ENCODE assay signal across 30 cellular contexts in genomic region chr11:19458231-19458630, GRCh38.
"Had no signal": no experiment of that assay in that cellular context is flagged by ENCODE, and none has a peak within 500 bp of the region (broad histone marks: within the 10 kb centered on the region; RNA-seq: fewer than 3 reads in every experiment).

No MANE protein-coding gene starts in this region.

- ATAC-seq: activated CD4-positive, alpha-beta T cell treated with anti-CD3 and anti-CD28 coated beads for 36 hours; activated CD8-positive, alpha-beta memory T cell treated with anti-CD3 and anti-CD28 coated beads, Interleukin-2, amount 10 ng/mL, durations not matched to agents 7 days and 5 days; activated CD8-positive, alpha-beta T cell treated with anti-CD3 and anti-CD28 coated beads, Interleukin-2, amount 10 ng/mL, durations not matched to agents 7 days and 5 days; activated naive CD8-positive, alpha-beta T cell treated with anti-CD3 and anti-CD28 coated beads, Interleukin-2, amount 50 U/mL, for 24 hours; body of pancreas; esophagus mucosa; gastroesophageal sphincter; heart right ventricle; T-helper 17 cell had no signal

- FAIRE-seq: colon had no signal

- H3K4me3 ChIP-seq: adrenal gland, body of pancreas, gastroesophageal sphincter, heart right ventricle had no signal

- DNase-seq: activated CD4-positive, alpha-beta memory T cell treated with anti-CD3 and anti-CD28 coated beads for 36 hours; activated CD4-positive, alpha-beta T cell treated with anti-CD3 and anti-CD28 coated beads for 36 hours; activated CD4-positive, alpha-beta T cell treated with anti-CD3 and anti-CD28 coated beads, Interleukin-2, amount 10 ng/mL, durations not matched to agents 24 days and 14 days; activated CD4-positive, CD25-positive, alpha-beta regulatory T cell; activated CD4-positive, CD25-positive, alpha-beta regulatory T cell treated with anti-CD3 and anti-CD28 coated beads, Interleukin-2, amount 50 U/mL, for 72 hours; activated CD8-positive, alpha-beta memory T cell treated with anti-CD3 and anti-CD28 coated beads, Interleukin-2, amount 10 ng/mL, durations not matched to agents 7 days and 5 days; activated CD8-positive, alpha-beta memory T cell treated with anti-CD3 and anti-CD28 coated beads, Interleukin-2, amount 50 U/mL, for 4 hours; activated CD8-positive, alpha-beta T cell treated with anti-CD3 and anti-CD28 coated beads, Interleukin-2, amount 10 ng/mL, durations not matched to agents 7 days and 5 days; activated effector memory CD4-positive, alpha-beta T cell treated with anti-CD3 and anti-CD28 coated beads, Interleukin-2, amount 50 U/mL, for 16 hours; activated naive CD4-positive, alpha-beta T cell treated with anti-CD3 and anti-CD28 coated beads for 36 hours; activated naive CD8-positive, alpha-beta T cell treated with anti-CD3 and anti-CD28 coated beads for 36 hours; activated naive CD8-positive, alpha-beta T cell treated with anti-CD3 and anti-CD28 coated beads, Interleukin-2, amount 50 U/mL, for 24 hours; activated T-cell treated with anti-CD3 and anti-CD28 coated beads, Interleukin-2, amount 50 U/mL, for 1 hour; activated T-cell treated with anti-CD3 and anti-CD28 coated beads, Interleukin-2, amount 50 U/mL, for 48 hours; adrenal gland; amygdala; aorta; body of pancreas; caudate nucleus; cortex of kidney; dermis blood vessel endothelial cell; effector CD4-positive, alpha-beta T cell; foreskin melanocyte; heart right ventricle; T-helper 1 cell; T-helper 17 cell; T1000 had no signal
